Comparison of ENCODE assay signal across 15 cellular contexts in genomic region chr5:143635146-143635752, GRCh38.
DNase-seq lines count a peak whose midpoint lies in the region; ATAC-seq, FAIRE-seq and TF ChIP-seq lines count a peak whose summit lies in the region.
"Had no signal": no experiment of that assay in that cellular context is flagged by ENCODE, and none has a peak within 500 bp of the region (broad histone marks: within the 10 kb centered on the region; RNA-seq: fewer than 3 reads in every experiment).

No MANE protein-coding gene starts in this region.

- no peak overlapping the region for H3K9ac ChIP-seq in astrocyte (ENCODE audit: low read length)
- no peak overlapping the region for H3K9ac ChIP-seq in smooth muscle cell (ENCODE audit: low read depth)

- H3K27me3 ChIP-seq in astrocyte (ENCODE audit: insufficient read depth, low read length), result no peaks in the 10 kb centered on the region
- no peaks in the 10 kb centered on the region for H3K27me3 ChIP-seq in aorta (ENCODE audit: control insufficient read depth in 1 of 2, insufficient read depth in 2 of 2, low read length in 1 of 2)
- no peaks in the 10 kb centered on the region for H3K27me3 ChIP-seq in smooth muscle cell (ENCODE audit: low read depth)
- H3K27me3 ChIP-seq: uterus had no signal

- ATAC-seq in left ventricle myocardium superior (peak; percentile 51), aorta (ENCODE audit: low FRiP score) (peak; percentile 78), GM21619 (IDR thresholded peaks at IDR 0.05; ENCODE audit: unreplicated experiment) (no peak)

- H3K27ac ChIP-seq in astrocyte (ENCODE audit: low read depth, low read length), result peak overlapping the region; percentile 58
- H3K27ac ChIP-seq in aorta (ENCODE audit: low read depth in 1 of 2, low read length in 2 of 2), result no peak overlapping the region
- no peak overlapping the region for H3K27ac ChIP-seq in smooth muscle cell (ENCODE audit: low read depth)

- no peaks in the 10 kb centered on the region for H3K9me3 ChIP-seq in astrocyte (ENCODE audit: insufficient read depth, low read depth, low read length)
- H3K9me3 ChIP-seq in aorta (ENCODE audit: control insufficient read depth, low read length), result no peaks in the 10 kb centered on the region
- no peaks in the 10 kb centered on the region for H3K9me3 ChIP-seq in smooth muscle cell (replicated peaks; ENCODE audit: low read depth)
- H3K9me3 ChIP-seq: uterus had no signal

- peaks cover 15% of the 10 kb centered on the region for H3K4me1 Mint-ChIP-seq in astrocyte (ENCODE audit: low read depth, unreplicated experiment)
- H3K4me1 Mint-ChIP-seq: neural crest cell had no signal

- H3K79me2 ChIP-seq in astrocyte (ENCODE audit: insufficient read depth, low read length) (no peaks in the 10 kb centered on the region), smooth muscle cell (ENCODE audit: low read depth) (no peaks in the 10 kb centered on the region)

- intact Hi-C loops in left ventricle myocardium superior (cut with micrococcal nuclease) (no loop called here), cardiac septum (cut with DNase I) (no loop called here), aorta (cut with DNase I) (loop anchor here in 1 of 2 donors (10.0 kb wide), 1 partner anchor 130 kb away; no protein-coding TSS in a partner anchor)

- FAIRE-seq in astrocyte (lab: Jason Lieb, UNC), result peak; percentile 100
- peak; percentile 99 for FAIRE-seq in islet of Langerhans (lab: Jason Lieb, UNC)

- peak overlapping the region; percentile 20 for H2AFZ ChIP-seq in astrocyte (ENCODE audit: low read depth, low read length)
- no peak overlapping the region for H2AFZ ChIP-seq in smooth muscle cell (ENCODE audit: low read depth)

- H3K4me3 ChIP-seq in astrocyte (ENCODE audit: insufficient read depth, low read depth, low read length) (no peak overlapping the region), aorta (ENCODE audit: low read length in 2 of 2) (no peak overlapping the region), smooth muscle cell (no peak overlapping the region)
- H3K4me3 ChIP-seq: uterus had no signal

- DNase-seq in left ventricle myocardium superior (no peak), cardiac septum (ENCODE audit: low spot score) (no peak), astrocyte (ENCODE audit: low read depth) (peak; percentile 86), aorta (no peak), NOMO-1 (lab: John Stamatoyannopoulos, UW; ENCODE audit: unreplicated experiment in 2 of 2) (no peak), smooth muscle cell (lab: John Stamatoyannopoulos, UW; ENCODE audit: unreplicated experiment) (no peak)
- DNase-seq: activated CD4-positive, alpha-beta T cell treated with anti-CD3 and anti-CD28 coated beads, Interleukin-2, amount 50 U/mL, for 4 hours; activated gamma-delta T cell; DMS79 treated with DMSO at 0.1 percent for 48 hours; foreskin melanocyte; NCI-H1930; uterus had no signal

- peak overlapping the region; percentile 47 for H3K4me2 ChIP-seq in astrocyte (ENCODE audit: low read length)
- no peak overlapping the region for H3K4me2 ChIP-seq in smooth muscle cell

- H3K4me1 ChIP-seq in astrocyte (ENCODE audit: insufficient read depth, low read length) (peaks cover 33% of the 10 kb centered on the region), aorta (ENCODE audit: control insufficient read depth in 1 of 2, insufficient read depth in 2 of 2, low read length in 2 of 2) (peaks cover 1 to 3% of the 10 kb centered on the region in 2 donors), smooth muscle cell (ENCODE audit: low read depth) (no peaks in the 10 kb centered on the region)
- H3K4me1 ChIP-seq: uterus had no signal

- H3K27ac Mint-ChIP-seq in astrocyte (ENCODE audit: unreplicated experiment), result no peak overlapping the region

- H3K4me3 Mint-ChIP-seq in astrocyte (ENCODE audit: unreplicated experiment), result no peak overlapping the region
- H3K4me3 Mint-ChIP-seq: neural crest cell had no signal

- no peaks in the 10 kb centered on the region for H3K9me3 Mint-ChIP-seq in astrocyte (ENCODE audit: unreplicated experiment)

- 70% methylated on average over 6 of the region's 6 CpGs for WGBS in aorta, 2 donors
- 66% methylated on average over 6 of the region's 6 CpGs for WGBS in smooth muscle cell (ENCODE audit: low lambda C conversion rate)

- TF ChIP-seq CTCF in astrocyte (IDR thresholded peaks at IDR 0.05; ENCODE audit: insufficient read depth, low read depth, low read length), result no peak
- TF ChIP-seq CTCF in smooth muscle cell (IDR thresholded peaks at IDR 0.05; ENCODE audit: borderline replicate concordance, insufficient read depth, poor library complexity, severe bottlenecking), result no peak

- no peaks in the 10 kb centered on the region for H3K36me3 Mint-ChIP-seq in astrocyte (ENCODE audit: low read depth, unreplicated experiment)

- H4K20me1 ChIP-seq in astrocyte (ENCODE audit: insufficient read depth, low read length) (no peaks in the 10 kb centered on the region), smooth muscle cell (ENCODE audit: low read depth) (no peaks in the 10 kb centered on the region)

- no peaks in the 10 kb centered on the region for H3K27me3 Mint-ChIP-seq in astrocyte (ENCODE audit: low read depth, unreplicated experiment)

- H3K36me3 ChIP-seq in astrocyte (ENCODE audit: insufficient read depth, low read length) (no peaks in the 10 kb centered on the region), aorta (ENCODE audit: control insufficient read depth in 1 of 2, insufficient read depth in 2 of 2, low read length in 1 of 2) (peaks cover 0 to 3% of the 10 kb centered on the region in 2 donors), smooth muscle cell (ENCODE audit: low read depth) (no peaks in the 10 kb centered on the region)
- H3K36me3 ChIP-seq: uterus had no signal

- peaks cover 4% of the 10 kb centered on the region for H3F3A ChIP-seq in smooth muscle cell (ENCODE audit: low read depth)
